ENCODE assay signal across 31 cellular contexts in genomic region chr20:6017467-6017866, GRCh38. TPM values are rescaled to one million over a fixed set of nuclear protein-coding genes. Genes with fewer than 3 reads are reported as not detected.
"Had no signal": no experiment of that assay in that cellular context is flagged by ENCODE, and none has a peak within 500 bp of the region (broad histone marks: within the 10 kb centered on the region; RNA-seq: fewer than 3 reads in every experiment).

No MANE protein-coding gene starts in this region.

- H3K4me1 ChIP-seq: body of pancreas had no signal

- H3K27me3 ChIP-seq: adrenal gland, body of pancreas, dorsolateral prefrontal cortex had no signal

- H3K9me3 ChIP-seq: adrenal gland, body of pancreas had no signal

- H3K27ac ChIP-seq: adrenal gland, body of pancreas, coronary artery, dorsolateral prefrontal cortex had no signal

- ATAC-seq: activated CD8-positive, alpha-beta T cell treated with anti-CD3 and anti-CD28 coated beads for 36 hours; activated naive CD8-positive, alpha-beta T cell treated with anti-CD3 and anti-CD28 coated beads, Interleukin-2, amount 50 U/mL, for 24 hours; activated T-cell treated with anti-CD3 and anti-CD28 coated beads, Interleukin-2, amount 50 U/mL, for 4 hours; activated T-helper 17 cell treated with anti-CD3 and anti-CD28 coated beads, Interleukin-2, amount 50 U/mL, for 72 hours; body of pancreas; esophagus mucosa had no signal

- H3K27ac Mint-ChIP-seq: activated CD8-positive, alpha-beta T cell treated with anti-CD3 and anti-CD28 coated beads for 36 hours; activated naive CD8-positive, alpha-beta T cell treated with anti-CD3 and anti-CD28 coated beads for 36 hours; activated naive CD8-positive, alpha-beta T cell treated with anti-CD3 and anti-CD28 coated beads, Interleukin-2, amount 50 U/mL, for 24 hours; activated T-helper 17 cell treated with anti-CD3 and anti-CD28 coated beads, Interleukin-2, amount 50 U/mL, for 72 hours; dendritic cell treated with granulocyte-macrophage colony-stimulating factor and Interleukin-4, amounts not matched to agents 40 ng/mL and 50 ng/mL, for 4 days; endodermal cell had no signal

- DNase-seq: activated CD4-positive, alpha-beta T cell treated with anti-CD3 and anti-CD28 coated beads for 4 hours; activated CD4-positive, alpha-beta T cell treated with anti-CD3 and anti-CD28 coated beads, Interleukin-2, amount 50 U/mL, for 1 hour; activated CD4-positive, alpha-beta T cell treated with anti-CD3 and anti-CD28 coated beads, Interleukin-2, amount 50 U/mL, for 48 hours; activated CD4-positive, CD25-positive, alpha-beta regulatory T cell; activated CD4-positive, CD25-positive, alpha-beta regulatory T cell treated with anti-CD3 and anti-CD28 coated beads, Interleukin-2, amount 50 U/mL, for 72 hours; activated CD8-positive, alpha-beta memory T cell treated with anti-CD3 and anti-CD28 coated beads for 24 hours; activated CD8-positive, alpha-beta T cell treated with anti-CD3 and anti-CD28 coated beads for 36 hours; activated effector memory CD4-positive, alpha-beta T cell treated with Interleukin-2 at 50 U/mL for 16 hours; activated gamma-delta T cell treated with Interleukin-2 at 50 U/mL for 16 hours; activated naive CD4-positive, alpha-beta T cell treated with anti-CD3 and anti-CD28 coated beads, Interleukin-2, amount 50 U/mL, for 16 hours; activated naive CD4-positive, alpha-beta T cell treated with Interleukin-2 at 50 U/mL for 16 hours; activated naive CD8-positive, alpha-beta T cell treated with anti-CD3 and anti-CD28 coated beads for 36 hours; activated naive CD8-positive, alpha-beta T cell treated with anti-CD3 and anti-CD28 coated beads, Interleukin-2, amount 50 U/mL, for 24 hours; activated T-cell treated with anti-CD3 and anti-CD28 coated beads, Interleukin-2, amount 50 U/mL, for 4 hours; adrenal gland; amygdala; aorta; body of pancreas; dorsolateral prefrontal cortex; effector memory CD4-positive, alpha-beta T cell; endodermal cell; foreskin fibroblast; head of caudate nucleus; T-helper 2 cell had no signal

- H3K27me3 Mint-ChIP-seq: activated CD8-positive, alpha-beta T cell treated with anti-CD3 and anti-CD28 coated beads for 36 hours; activated naive CD8-positive, alpha-beta T cell treated with anti-CD3 and anti-CD28 coated beads for 36 hours; activated naive CD8-positive, alpha-beta T cell treated with anti-CD3 and anti-CD28 coated beads, Interleukin-2, amount 50 U/mL, for 24 hours; activated T-helper 17 cell treated with anti-CD3 and anti-CD28 coated beads, Interleukin-2, amount 50 U/mL, for 72 hours; central memory CD8-positive, alpha-beta T cell; dendritic cell treated with granulocyte-macrophage colony-stimulating factor and Interleukin-4, amounts not matched to agents 40 ng/mL and 50 ng/mL, for 4 days had no signal

- H3K4me3 Mint-ChIP-seq: activated CD8-positive, alpha-beta T cell treated with anti-CD3 and anti-CD28 coated beads for 36 hours; activated naive CD8-positive, alpha-beta T cell treated with anti-CD3 and anti-CD28 coated beads for 36 hours; activated naive CD8-positive, alpha-beta T cell treated with anti-CD3 and anti-CD28 coated beads, Interleukin-2, amount 50 U/mL, for 24 hours; activated T-cell treated with anti-CD3 and anti-CD28 coated beads, Interleukin-2, amount 50 U/mL, for 4 hours; activated T-helper 17 cell treated with anti-CD3 and anti-CD28 coated beads, Interleukin-2, amount 50 U/mL, for 72 hours; central memory CD8-positive, alpha-beta T cell; dendritic cell treated with granulocyte-macrophage colony-stimulating factor and Interleukin-4, amounts not matched to agents 40 ng/mL and 50 ng/mL, for 4 days; endodermal cell had no signal

- H3K4me3 ChIP-seq: adrenal gland, body of pancreas, coronary artery, dorsolateral prefrontal cortex had no signal

- H3K4me1 Mint-ChIP-seq: endodermal cell had no signal

- H3K9me3 Mint-ChIP-seq: activated CD8-positive, alpha-beta T cell treated with anti-CD3 and anti-CD28 coated beads for 36 hours; activated naive CD8-positive, alpha-beta T cell treated with anti-CD3 and anti-CD28 coated beads for 36 hours; activated naive CD8-positive, alpha-beta T cell treated with anti-CD3 and anti-CD28 coated beads, Interleukin-2, amount 50 U/mL, for 24 hours; activated T-cell treated with anti-CD3 and anti-CD28 coated beads, Interleukin-2, amount 50 U/mL, for 4 hours; activated T-helper 17 cell treated with anti-CD3 and anti-CD28 coated beads, Interleukin-2, amount 50 U/mL, for 72 hours; central memory CD8-positive, alpha-beta T cell; dendritic cell treated with granulocyte-macrophage colony-stimulating factor and Interleukin-4, amounts not matched to agents 40 ng/mL and 50 ng/mL, for 4 days had no signal

RNA-seq across cellular contexts. Expression of gene LRRN4, which starts 36.4 kb away (rescaled TPM):
- total RNA-seq: activated CD8-positive, alpha-beta T cell treated with anti-CD3 and anti-CD28 coated beads for 36 hours; activated naive CD8-positive, alpha-beta T cell treated with anti-CD3 and anti-CD28 coated beads for 36 hours; activated T-helper 17 cell treated with anti-CD3 and anti-CD28 coated beads, Interleukin-2, amount 50 U/mL, for 72 hours; cerebellum; esophagus mucosa; T-helper 1 cell treated with Interleukin-12 subunit alpha and Interleukin-12 subunit beta and Interleukin-4 antibody, amounts not matched to agents 30 ng/mL and 1 ng/mL, for 36 hours had no signal
- polyA plus RNA-seq: aorta had no signal
